19 cellular contexts compared by ENCODE assay signal in the genomic region with DNA sequence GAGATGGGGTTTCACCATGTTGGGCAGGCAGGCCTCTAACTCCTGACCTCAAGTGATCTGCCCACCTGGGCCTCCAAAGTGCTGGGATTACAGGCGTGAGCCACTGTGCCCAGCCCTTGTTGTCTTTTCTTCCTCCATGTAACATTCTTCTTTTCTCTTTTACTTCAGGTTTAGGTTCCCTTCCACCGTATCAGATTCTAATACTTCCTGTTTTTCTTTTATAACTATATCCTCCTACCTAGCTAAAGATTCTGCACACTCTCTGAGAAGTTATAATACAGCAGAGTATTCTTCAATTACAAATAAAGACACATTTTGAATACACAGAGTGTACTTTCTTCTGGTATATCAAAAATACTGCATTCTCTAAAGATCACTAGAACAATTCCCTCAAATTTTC.
"Had no signal": no experiment of that assay in that cellular context is flagged by ENCODE, and none has a peak within 500 bp of the region (broad histone marks: within the 10 kb centered on the region; RNA-seq: fewer than 3 reads in every experiment).

No MANE protein-coding gene starts in this region.

- H3K4me3 Mint-ChIP-seq: nephron had no signal

- H3K4me3 ChIP-seq: dorsolateral prefrontal cortex, sigmoid colon, tibial artery, uterus had no signal

- ATAC-seq: activated naive CD4-positive, alpha-beta T cell treated with anti-CD3 and anti-CD28 coated beads, Interleukin-2, amount 50 U/mL, for 72 hours; stimulated activated naive CD8-positive, alpha-beta T cell treated with anti-CD3 and anti-CD28 coated beads, Interleukin-15, Interleukin-2, amounts not matched to agents 100 U/mL and 50 U/mL, for 24 hours had no signal

- H3K27ac ChIP-seq: dorsolateral prefrontal cortex, parathyroid adenoma, sigmoid colon, tibial artery, uterus had no signal

- H3K4me1 ChIP-seq: parathyroid adenoma, sigmoid colon, tibial artery, uterus had no signal

- H3K9me3 Mint-ChIP-seq: activated naive CD4-positive, alpha-beta T cell treated with anti-CD3 and anti-CD28 coated beads, Interleukin-2, amount 50 U/mL, for 72 hours; nephron had no signal

- H3K27me3 ChIP-seq: dorsolateral prefrontal cortex, sigmoid colon, tibial artery, uterus had no signal

- H3K27ac Mint-ChIP-seq: activated naive CD4-positive, alpha-beta T cell treated with anti-CD3 and anti-CD28 coated beads, Interleukin-2, amount 50 U/mL, for 72 hours; nephron had no signal

- DNase-seq: activated CD4-positive, alpha-beta T cell treated with anti-CD3 and anti-CD28 coated beads, Interleukin-2, amount 50 U/mL, for 1 hour; activated CD4-positive, CD25-positive, alpha-beta regulatory T cell treated with anti-CD3 and anti-CD28 coated beads, Interleukin-2, amount 50 U/mL, for 72 hours; activated CD8-positive, alpha-beta memory T cell treated with anti-CD3 and anti-CD28 coated beads for 24 hours; activated CD8-positive, alpha-beta memory T cell treated with anti-CD3 and anti-CD28 coated beads, Interleukin-2, amount 50 U/mL, for 48 hours; activated gamma-delta T cell treated with Interleukin-2 at 50 U/mL for 16 hours; amniotic stem cell; dorsolateral prefrontal cortex; mesendoderm; sigmoid colon; stimulated activated CD4-positive, alpha-beta T cell treated with anti-CD3 and anti-CD28 coated beads, Interleukin-1b, Interleukin-23, amount 100 ng/mL, for 48 hours; stimulated activated CD8-positive, alpha-beta memory T cell treated with anti-CD3 and anti-CD28 coated beads, Interleukin-4, amount 100 ng/mL, for 48 hours; stimulated activated naive CD8-positive, alpha-beta T cell treated with anti-CD3 and anti-CD28 coated beads, Interleukin-15, Interleukin-2, amounts not matched to agents 100 U/mL and 50 U/mL, for 24 hours; substantia nigra; T-helper 9 cell; tibial artery; uterus had no signal

- H3K9me3 ChIP-seq: sigmoid colon, tibial artery, uterus had no signal

- H3K36me3 ChIP-seq: sigmoid colon, uterus had no signal
